In the genomic region with DNA sequence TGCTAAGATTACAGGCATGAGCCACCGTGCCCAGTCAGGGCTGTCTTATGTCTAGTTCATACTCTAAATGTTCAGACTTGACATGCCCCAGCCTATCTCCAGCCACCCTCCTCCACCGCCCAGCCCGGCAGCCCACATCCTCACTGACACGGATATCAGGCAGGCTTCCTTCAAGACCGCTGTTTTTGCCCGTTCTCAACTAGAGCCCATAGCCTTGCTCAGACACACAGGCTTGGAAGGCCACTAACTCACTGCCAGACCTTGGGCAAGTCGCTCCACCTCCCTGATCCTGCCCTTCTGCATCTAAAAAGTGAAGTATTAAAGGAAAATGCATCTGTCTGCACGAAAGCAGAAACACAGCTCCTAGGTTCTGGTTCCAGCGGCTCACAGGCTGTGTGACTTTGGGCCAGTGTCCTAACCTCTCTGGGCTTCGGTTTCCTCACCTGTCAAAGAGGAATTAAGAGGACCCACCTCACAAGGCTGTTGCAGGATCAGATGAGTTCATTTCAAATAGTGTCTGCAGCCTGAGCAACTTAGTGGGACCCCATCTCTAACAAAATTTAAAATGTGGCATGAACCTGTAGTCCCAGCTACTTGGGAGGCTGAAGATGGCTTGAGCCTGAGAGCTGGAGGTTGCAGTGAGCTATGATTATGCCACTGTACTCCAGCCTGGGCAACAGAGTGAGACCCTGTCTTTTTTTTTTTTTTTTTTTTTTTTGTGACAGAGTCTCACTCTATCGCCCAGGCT, we compare ENCODE assay signal across 8 cellular contexts. TPM values are rescaled to one million over a fixed set of nuclear protein-coding genes. Genes with fewer than 3 reads are reported as not detected.
DNase-seq lines count a peak whose midpoint lies in the region; ATAC-seq and TF ChIP-seq lines count a peak whose summit lies in the region.

No MANE protein-coding gene starts in this region.

- H3K36me3 Mint-ChIP-seq in CD8-positive, alpha-beta memory T cell = peaks cover 0 to 1% (median 0%) of the 10 kb centered on the region in 3 donors

- H3K27me3 Mint-ChIP-seq in CD8-positive, alpha-beta memory T cell = peaks cover 0 to 6% of the 10 kb centered on the region in 2 donors

- H2AFZ ChIP-seq in OCI-LY3 (ENCODE audit: low read depth, low read length) = peak overlapping the region; percentile 50

- no peaks in the 10 kb centered on the region for H4K20me1 ChIP-seq in OCI-LY3 (ENCODE audit: insufficient read depth, low read length)

- ATAC-seq in HG03135 (IDR thresholded peaks at IDR 0.05; ENCODE audit: unreplicated experiment) = no peak

- peaks cover 37 to 51% (median 50%) of the 10 kb centered on the region in 3 donors for H3K4me1 Mint-ChIP-seq in CD8-positive, alpha-beta memory T cell

- no peak for TF ChIP-seq CTCF in OCI-LY3 (IDR thresholded peaks at IDR 0.05; ENCODE audit: low read depth, low read length)

- no peaks in the 10 kb centered on the region for H3K27me3 ChIP-seq in CD8-positive, alpha-beta memory T cell (ENCODE audit: insufficient read depth, low read length, poor library complexity, severe bottlenecking)
- no peaks in the 10 kb centered on the region for H3K27me3 ChIP-seq in OCI-LY3 (ENCODE audit: low read depth, low read length)

- peak overlapping the region; percentile 56 for H3K9ac ChIP-seq in OCI-LY3 (ENCODE audit: low read length)

- no peak overlapping the region for H3K27ac ChIP-seq in CD8-positive, alpha-beta memory T cell (ENCODE audit: low read depth, low read length)
- peak overlapping the region; percentile 63 for H3K27ac ChIP-seq in OCI-LY3 (ENCODE audit: low read length)
- H3K27ac ChIP-seq in mesodermal cell (ENCODE audit: low read depth, low read length, severe bottlenecking) = peak overlapping the region; percentile 16

- CTCF ChIA-PET in CD8-positive, alpha-beta memory T cell (lab: Charles Lee) = interaction anchor here (0.8 to 1.0 kb wide), 3 partner anchors 13 to 192 kb away, joined by 3 to 4 read pairs (median 3); no protein-coding TSS in a partner anchor

- DNase-seq in CD8-positive, alpha-beta memory T cell = peak; percentile 24 to 76 (median 47)
- DNase-seq in activated gamma-delta T cell treated with anti-CD3 and anti-CD28 coated beads, Interleukin-2, amount 50 U/mL, for 16 hours (ENCODE audit: low read depth) = peak; percentile 31
- DNase-seq in NCI-H187 (lab: John Stamatoyannopoulos, UW) (no peak), epidermal melanocyte (ENCODE audit: insufficient read length, low spot score) (no peak), AG08395 (ENCODE audit: low spot score) (no peak)

- peak overlapping the region; percentile 8 for H3K4me3 ChIP-seq in CD8-positive, alpha-beta memory T cell (ENCODE audit: low read length)
- H3K4me3 ChIP-seq in OCI-LY3 (ENCODE audit: low read length) (peak overlapping the region; percentile 57), mesodermal cell (ENCODE audit: extremely low read depth, insufficient read depth, low read length, poor library complexity, severe bottlenecking) (no peak overlapping the region)

- no peaks in the 10 kb centered on the region for H3K9me3 Mint-ChIP-seq in CD8-positive, alpha-beta memory T cell

- H3K4me1 ChIP-seq in CD8-positive, alpha-beta memory T cell (ENCODE audit: insufficient read depth, low read length) = peaks cover 30% of the 10 kb centered on the region
- H3K4me1 ChIP-seq in OCI-LY3 (ENCODE audit: low read length) (peaks cover 44% of the 10 kb centered on the region), mesodermal cell (ENCODE audit: control insufficient read depth, insufficient read depth, low read length, poor library complexity, severe bottlenecking) (peaks cover 20% of the 10 kb centered on the region)

- POLR2A ChIA-PET in CD8-positive, alpha-beta memory T cell (lab: Charles Lee) = interaction anchor here (0.6 to 1.5 kb wide), 6 partner anchors 12 to 251 kb away, joined by 3 to 10 read pairs (median 4); a partner anchor contains a TSS

- no peaks in the 10 kb centered on the region for H3K36me3 ChIP-seq in CD8-positive, alpha-beta memory T cell (ENCODE audit: insufficient read depth, low read length)
- H3K36me3 ChIP-seq in OCI-LY3 (replicated peaks; ENCODE audit: low read depth, low read length) (no peaks in the 10 kb centered on the region), mesodermal cell (ENCODE audit: control insufficient read depth, insufficient read depth, low read length) (no peaks in the 10 kb centered on the region)

- H3K4me2 ChIP-seq in OCI-LY3 (ENCODE audit: low read length) = peak overlapping the region; percentile 76

- no peaks in the 10 kb centered on the region for H3K9me3 ChIP-seq in CD8-positive, alpha-beta memory T cell (ENCODE audit: low read length)
- H3K9me3 ChIP-seq in OCI-LY3 (ENCODE audit: insufficient read depth, low read length) = no peaks in the 10 kb centered on the region
- H3K9me3 ChIP-seq in mesodermal cell (ENCODE audit: control insufficient read depth, low read length) = no peaks in the 10 kb centered on the region

- no peaks in the 10 kb centered on the region for H3K79me2 ChIP-seq in OCI-LY3 (ENCODE audit: low read length)

- 84 to 88% methylated on average over 9 of the region's 11 CpGs for WGBS in mesodermal cell (ENCODE audit: insufficient coverage in 2 of 2), 2 experiments

- H3K27ac Mint-ChIP-seq in CD8-positive, alpha-beta memory T cell = peak overlapping the region; percentile 91 to 99 (median 98)

- H3K4me3 Mint-ChIP-seq in CD8-positive, alpha-beta memory T cell = peak overlapping the region; percentile 63 to 91 (median 84)

RNA-seq across cellular contexts. Expression of a gene that starts 14.5 kb away (rescaled TPM):
- 10 to 100 TPM; 21.5 to 21.9 TPM for total RNA-seq in CD8-positive, alpha-beta memory T cell
- polyA plus RNA-seq in CD8-positive, alpha-beta memory T cell = 13.3 TPM
- polyA plus RNA-seq in mesodermal cell (2013, experiment 1 of 2) = 27.1 TPM
- polyA plus RNA-seq in mesodermal cell (2013, experiment 2 of 2) = 23.7 TPM

RNA-seq across cellular contexts. Expression of a gene that starts 45.3 kb away (rescaled TPM):
- not detected for total RNA-seq in CD8-positive, alpha-beta memory T cell
- polyA plus RNA-seq in CD8-positive, alpha-beta memory T cell = not detected
- 15.2 TPM for polyA plus RNA-seq in mesodermal cell (2013, experiment 1 of 2)
- 12.2 TPM for polyA plus RNA-seq in mesodermal cell (2013, experiment 2 of 2)

Comparison
In these comparisons a context has a peak if more than half of its experiments do, and no peak if none do; other contexts are left out.
1. DNase-seq: peak in CD8-positive, alpha-beta memory T cell (5 of 5) and activated gamma-delta T cell treated with anti-CD3 and anti-CD28 coated beads, Interleukin-2, amount 50 U/mL, for 16 hours (single experiment); none in NCI-H187 (0 of 2), epidermal melanocyte (single experiment) and AG08395 (single experiment).